Comparison of ENCODE assay signal across 8 cellular contexts in genomic region chr2:23926289-23926749, GRCh38. TPM values are rescaled to one million over a fixed set of nuclear protein-coding genes. Genes with fewer than 3 reads are reported as not detected.
A peak's percentile ranks its signal among the peaks of the same experiment; 100 is the strongest.
DNase-seq lines count a peak whose midpoint lies in the region; ATAC-seq, FAIRE-seq and TF ChIP-seq lines count a peak whose summit lies in the region.

No MANE protein-coding gene starts in this region.

- TF ChIP-seq POLR2A in GM12891 (IDR thresholded peaks at IDR 0.05; ENCODE audit: low read depth, low read length) (no peak), gastroesophageal sphincter (IDR thresholded peaks at IDR 0.05) (no peak)

- H3K36me3 ChIP-seq in GM23248 (ENCODE audit: low read depth) (no peaks in the 10 kb centered on the region), gastroesophageal sphincter (peaks cover 0 to 5% of the 10 kb centered on the region in 2 donors)

- 0 to 1% methylated on average over 35 to 39 of the region's 39 CpGs for WGBS in GM23248 (ENCODE audit: low coverage in 1 of 2, low lambda C conversion rate in 2 of 2, missing lambda C conversion rate in 2 of 2), 2 experiments
- WGBS in gastroesophageal sphincter (ENCODE audit: low coverage in 1 of 2), 2 donors = no CpG with 5 or more reads among the region's 39 CpGs

- peak overlapping the region; percentile 97 for H3K9ac ChIP-seq in GM23248

- peak overlapping the region; percentile 98 to 100 for H3K4me3 Mint-ChIP-seq in activated T-cell treated with anti-CD3 and anti-CD28 coated beads, Interleukin-2, amount 50 U/mL, for 72 hours

- H3K9me3 ChIP-seq in GM23248 (ENCODE audit: low read depth) = no peaks in the 10 kb centered on the region
- H3K9me3 ChIP-seq in gastroesophageal sphincter = no peaks in the 10 kb centered on the region

- H3K9me2 ChIP-seq in GM23248 (ENCODE audit: insufficient read depth) = no peaks in the 10 kb centered on the region

- peak; percentile 17 to 34 for ATAC-seq in activated T-cell treated with anti-CD3 and anti-CD28 coated beads, Interleukin-2, amount 50 U/mL, for 72 hours (replicated peaks in 1 of 2)
- ATAC-seq in gastroesophageal sphincter = peak; percentile 41

- in situ Hi-C loops in GM23248 (cut with MboI) = no loop called here

- peak overlapping the region; percentile 96 for H3K27ac Mint-ChIP-seq in activated T-cell treated with anti-CD3 and anti-CD28 coated beads, Interleukin-2, amount 50 U/mL, for 72 hours

- no peaks in the 10 kb centered on the region for H3K9me3 Mint-ChIP-seq in activated T-cell treated with anti-CD3 and anti-CD28 coated beads, Interleukin-2, amount 50 U/mL, for 72 hours

- H3K27me3 ChIP-seq in GM23248 (replicated peaks; ENCODE audit: insufficient read depth) (no peaks in the 10 kb centered on the region), gastroesophageal sphincter (no peaks in the 10 kb centered on the region)

- H3K4me2 ChIP-seq in GM23248 (ENCODE audit: unreplicated experiment) = peak overlapping the region; percentile 95

- no peaks in the 10 kb centered on the region for H3K27me3 Mint-ChIP-seq in activated T-cell treated with anti-CD3 and anti-CD28 coated beads, Interleukin-2, amount 50 U/mL, for 72 hours (ENCODE audit: low read depth)

- TF ChIP-seq CTCF in gastroesophageal sphincter (IDR thresholded peaks at IDR 0.05) = no peak

- H3K4me1 ChIP-seq in GM23248 (ENCODE audit: insufficient read depth) (peaks cover 22% of the 10 kb centered on the region), gastroesophageal sphincter (peaks cover 0 to 67% (median 21%) of the 10 kb centered on the region in 3 donors)

- peaks cover 5 to 7% of the 10 kb centered on the region in 2 donors for H3K36me3 Mint-ChIP-seq in activated T-cell treated with anti-CD3 and anti-CD28 coated beads, Interleukin-2, amount 50 U/mL, for 72 hours (ENCODE audit: insufficient read depth in 2 of 2)

- no peak for TF ChIP-seq EP300 in gastroesophageal sphincter (IDR thresholded peaks at IDR 0.05)

- H3K79me2 ChIP-seq in GM23248 (ENCODE audit: insufficient read depth) = peaks cover 78% of the 10 kb centered on the region

- peaks cover 54% of the 10 kb centered on the region for H3K4me1 Mint-ChIP-seq in activated T-cell treated with anti-CD3 and anti-CD28 coated beads, Interleukin-2, amount 50 U/mL, for 72 hours (ENCODE audit: low read depth)

- H3K27ac ChIP-seq in GM23248 = peak overlapping the region; percentile 96
- H3K27ac ChIP-seq in gastroesophageal sphincter = peak overlapping the region; percentile 94 to 100 (median 98)

- no peaks in the 10 kb centered on the region for H4K20me1 ChIP-seq in GM23248 (ENCODE audit: insufficient read depth)

- H3F3A ChIP-seq in GM23248 (ENCODE audit: insufficient read depth) = peaks cover 26% of the 10 kb centered on the region

- peak overlapping the region; percentile 92 for H2AFZ ChIP-seq in GM23248

- DNase-seq in GM12891 (ENCODE audit: insufficient read length, low spot score) (peak; percentile 23), GM23248 (peak; percentile 66), M059J (ENCODE audit: low read depth) (peak; percentile 39), occipital lobe (lab: John Stamatoyannopoulos, UW) (peak; percentile 60), A172 (ENCODE audit: low spot score) (no peak), NCI-H1436 (lab: John Stamatoyannopoulos, UW) (no peak)
- peak; percentile 41 to 59 for DNase-seq in activated T-cell treated with anti-CD3 and anti-CD28 coated beads, Interleukin-2, amount 50 U/mL, for 72 hours

- no peak for FAIRE-seq in GM12891 (lab: Jason Lieb, UNC)

- H3K4me3 ChIP-seq in GM23248 (peak overlapping the region; percentile 98), gastroesophageal sphincter (peak overlapping the region; percentile 81 to 97)

TF ChIP-seq in GM12891, 5 proteins besides CTCF, POLR2A, EP300 and RAD21:
- TF ChIP-seq SPI1 (IDR thresholded peaks at IDR 0.05; ENCODE audit: low read depth, low read length) (no peak), PAX5 (IDR thresholded peaks at IDR 0.05; ENCODE audit: insufficient read depth, low read length, severe bottlenecking) (no peak), POLR2AphosphoS5 (IDR thresholded peaks at IDR 0.05; ENCODE audit: low read depth, low read length) (no peak), TAF1 (IDR thresholded peaks at IDR 0.05; ENCODE audit: low read depth, low read length) (no peak), POU2F2 (IDR thresholded peaks at IDR 0.05; ENCODE audit: low read depth, low read length) (no peak)

RNA-seq across cellular contexts. Expression of gene ATAD2B, which starts 0.6 kb away (rescaled TPM):
- polyA plus RNA-seq in GM12891 (2012; ENCODE audit: low read depth, missing spikeins) = 4.9 TPM
- 6.7 and 10.9 TPM in 2 replicates for total RNA-seq in GM23248 (2014; rRNA removed; shearing (Covaris generic))
- 4.1 and 4.8 TPM in 2 replicates for polyA plus RNA-seq in GM23248 (2016; fragmentation: Nextera tagmentation; extraction: Ambion mirVana)
- 2.9 and 3.8 TPM in 2 replicates for total RNA-seq in M059J (2014; rRNA removed; shearing (Covaris generic))
- 10 to 100 TPM; 26.1 to 26.6 TPM for total RNA-seq in activated T-cell treated with anti-CD3 and anti-CD28 coated beads, Interleukin-2, amount 50 U/mL, for 72 hours
- total RNA-seq in gastroesophageal sphincter (10 to 100 TPM; 10.4 to 36.1 (median 16.8) TPM), occipital lobe (68.5 TPM)
- 13.7 and 17.2 TPM in 2 replicates for total RNA-seq in A172 (2014; rRNA removed; shearing (Covaris generic))

RNA-seq across cellular contexts. Expression of gene UBXN2A, which starts 13.9 kb away (rescaled TPM):
- 6.9 TPM for polyA plus RNA-seq in GM12891 (2012; ENCODE audit: low read depth, missing spikeins)
- total RNA-seq in GM23248 (2014; rRNA removed; shearing (Covaris generic)) = 11.9 and 17.2 TPM in 2 replicates
- 16.3 and 18.0 TPM in 2 replicates for polyA plus RNA-seq in GM23248 (2016; fragmentation: Nextera tagmentation; extraction: Ambion mirVana)
- 8.8 and 18.8 TPM in 2 replicates for total RNA-seq in M059J (2014; rRNA removed; shearing (Covaris generic))
- total RNA-seq in activated T-cell treated with anti-CD3 and anti-CD28 coated beads, Interleukin-2, amount 50 U/mL, for 72 hours = 10 to 100 TPM; 14.3 to 16.4 TPM
- total RNA-seq in gastroesophageal sphincter (10 to 100 TPM; 19.1 to 29.3 (median 22.2) TPM), occipital lobe (53.5 TPM)
- total RNA-seq in A172 (2014; rRNA removed; shearing (Covaris generic)) = 35.9 and 36.5 TPM in 2 replicates

Comparison
In these comparisons a context has a peak if more than half of its experiments do, and no peak if none do; other contexts are left out.
1. DNase-seq: peak in GM12891 (single experiment), GM23248 (single experiment), M059J (single experiment), activated T-cell treated with anti-CD3 and anti-CD28 coated beads, Interleukin-2, amount 50 U/mL, for 72 hours (2 of 2) and occipital lobe (single experiment); none in A172 (single experiment) and NCI-H1436 (single experiment).